9 cellular contexts compared by ENCODE assay signal in genomic region chr2:112690853-112691390, GRCh38. TPM values are rescaled to one million over a fixed set of nuclear protein-coding genes. Genes with fewer than 3 reads are reported as not detected.
DNase-seq lines count a peak whose midpoint lies in the region; FAIRE-seq and TF ChIP-seq lines count a peak whose summit lies in the region.
"Had no signal": no experiment of that assay in that cellular context is flagged by ENCODE, and none has a peak within 500 bp of the region (broad histone marks: within the 10 kb centered on the region; RNA-seq: fewer than 3 reads in every experiment).

No MANE protein-coding gene starts in this region.

- H3K36me3 ChIP-seq in KMS-11 (ENCODE audit: insufficient read depth) (no peaks in the 10 kb centered on the region), small intestine (ENCODE audit: control insufficient read depth in 2 of 2, insufficient read depth in 2 of 2, low read length in 2 of 2) (no peaks in the 10 kb centered on the region)

- peak overlapping the region; percentile 54; the same call in 1 of the 2 replicates for H2AFZ ChIP-seq in KMS-11 (ENCODE audit: low read depth)

- DNase-seq in activated gamma-delta T cell treated with Interleukin-2 at 50 U/mL for 16 hours (peak; percentile 63), activated gamma-delta T cell (lab: John Stamatoyannopoulos, UW) (no peak), T-helper 2 cell (peak in 4 of 5 experiments; percentile 43 to 85 (median 52)), anterior cingulate cortex (lab: John Stamatoyannopoulos, UW) (peak in 50 of 58 donors; percentile 12 to 72 (median 42)), hepatic stellate cell (ENCODE audit: low spot score) (peak; percentile 52), small intestine (peak; percentile 68), DMS79 (lab: John Stamatoyannopoulos, UW) (no peak)

- no peak overlapping the region; the same call in 1 of the 2 replicates for H3K4me2 ChIP-seq in KMS-11

- H3K9me3 ChIP-seq in small intestine (ENCODE audit: control insufficient read depth, low read depth): no peaks in the 10 kb centered on the region

- H3K27me3 ChIP-seq in KMS-11 (ENCODE audit: insufficient read depth, low read depth) (no peaks in the 10 kb centered on the region), small intestine (ENCODE audit: control insufficient read depth in 2 of 2, insufficient read depth in 2 of 2, low read length in 2 of 2) (no peaks in the 10 kb centered on the region)

- no peaks in the 10 kb centered on the region for H3K79me2 ChIP-seq in KMS-11 (ENCODE audit: insufficient read depth, low read depth)

- H3K9ac ChIP-seq in KMS-11: no peak overlapping the region

- H3K4me1 ChIP-seq in KMS-11 (ENCODE audit: low read depth, poor library complexity, severe bottlenecking): peaks cover 12% of the 10 kb centered on the region
- peaks cover 0 to 5% of the 10 kb centered on the region in 2 donors for H3K4me1 ChIP-seq in small intestine (ENCODE audit: control insufficient read depth in 2 of 2, insufficient read depth in 1 of 2, low read depth in 1 of 2, low read length in 1 of 2)

- H4K20me1 ChIP-seq in KMS-11 (ENCODE audit: insufficient read depth): no peaks in the 10 kb centered on the region

- H3K27ac ChIP-seq in KMS-11 (no peak overlapping the region), small intestine (ENCODE audit: low read depth in 1 of 2, low read length in 1 of 2) (no peak overlapping the region)

- WGBS in small intestine, 3 donors: 14 to 37% (median 15%) methylated on average over 9 of the region's 9 CpGs

- TF ChIP-seq CTCF in KMS-11 (conservative IDR thresholded peaks at IDR 0.05; ENCODE audit: low read depth, low read length): peak; percentile 61

- no peak for FAIRE-seq in small intestine (lab: Jason Lieb, UNC)

- H3K4me3 ChIP-seq in KMS-11 (IDR thresholded peaks at IDR 0.05; ENCODE audit: insufficient read depth, low read depth, low read length) (no peak overlapping the region), small intestine (ENCODE audit: low read depth in 1 of 2, low read length in 2 of 2) (no peak overlapping the region)

RNA-seq across cellular contexts. Expression of gene NT5DC4, which starts 29.9 kb away (rescaled TPM):
- polyA plus RNA-seq in small intestine: under 1 TPM in 1 of 3 donors, not detected in 2; 0.04 TPM
- polyA plus RNA-seq: urinary bladder had no signal

RNA-seq across cellular contexts. Expression of gene SLC20A1, which starts 45.2 kb away (rescaled TPM):
- polyA plus RNA-seq in small intestine: 10 to 100 TPM; 14.8 to 26.7 (median 24.6) TPM

Comparison
In these comparisons a context has a peak if more than half of its experiments do, and no peak if none do; other contexts are left out.
1. DNase-seq: peak in activated gamma-delta T cell treated with Interleukin-2 at 50 U/mL for 16 hours (single experiment), T-helper 2 cell (4 of 5), anterior cingulate cortex (50 of 58), hepatic stellate cell (single experiment) and small intestine (single experiment); none in activated gamma-delta T cell (single experiment) and DMS79 (single experiment).